7 cellular contexts compared by ENCODE assay signal in the genomic region with DNA sequence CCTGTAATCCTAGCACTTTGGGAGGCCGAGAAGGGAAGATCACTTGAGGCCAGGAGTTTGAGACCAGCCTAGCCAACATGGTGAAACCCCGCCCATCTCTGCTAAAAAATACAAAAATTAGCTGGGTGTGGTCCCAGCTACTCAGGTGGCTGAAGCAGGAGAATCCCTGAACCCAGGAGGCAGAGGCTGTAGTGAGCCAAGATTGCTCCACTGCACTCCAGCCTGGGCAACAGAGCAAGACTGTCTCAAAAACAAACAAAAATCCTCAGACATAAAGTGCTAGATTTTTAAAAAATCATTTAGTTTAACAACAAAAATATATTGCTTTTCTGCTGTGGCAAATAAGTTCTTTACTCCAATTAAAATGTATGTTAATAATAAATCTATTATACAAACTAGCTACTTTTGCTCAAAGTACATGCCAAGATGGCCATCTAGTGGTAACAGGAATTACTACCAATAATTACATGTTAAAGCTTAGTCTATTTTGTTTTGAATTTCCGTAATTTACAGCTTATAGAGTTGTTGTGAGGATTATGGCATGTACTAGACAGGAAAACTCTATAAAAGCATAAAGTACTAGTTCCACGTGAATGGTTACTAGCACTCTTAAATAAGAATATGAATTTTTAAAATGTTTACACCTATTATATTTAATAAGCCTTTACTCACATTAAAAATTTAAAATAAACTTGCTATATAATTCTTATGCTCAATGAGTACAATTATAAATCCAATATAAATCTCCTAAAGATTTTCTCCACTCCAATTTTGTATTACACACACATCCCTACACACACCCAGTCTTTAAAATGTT.
DNase-seq lines count a peak whose midpoint lies in the region; ATAC-seq and TF ChIP-seq lines count a peak whose summit lies in the region.

No MANE protein-coding gene starts in this region.

- H2AFZ ChIP-seq in parathyroid adenoma = no peak overlapping the region

- peaks cover 2% of the 10 kb centered on the region for H3K79me2 ChIP-seq in parathyroid adenoma

- no peak overlapping the region for H3K4me3 ChIP-seq in parathyroid adenoma (ENCODE audit: low read depth, low read length)

- peak; percentile 56 for TF ChIP-seq CTCF in parathyroid adenoma (IDR thresholded peaks at IDR 0.05)

- H3K4me1 ChIP-seq in parathyroid adenoma = no peaks in the 10 kb centered on the region

- no peak for TF ChIP-seq POLR2A in erythroblast (IDR thresholded peaks at IDR 0.05; ENCODE audit: low read length)

- H3K36me3 ChIP-seq in parathyroid adenoma (ENCODE audit: control insufficient read depth, insufficient read depth, low read length) = no peaks in the 10 kb centered on the region

- ATAC-seq in HG03108 (IDR thresholded peaks at IDR 0.05; ENCODE audit: unreplicated experiment) = no peak

- no peaks in the 10 kb centered on the region for H3K9me3 ChIP-seq in parathyroid adenoma (ENCODE audit: control insufficient read depth, low read length)

- no peaks in the 10 kb centered on the region for H3K27me3 ChIP-seq in parathyroid adenoma (ENCODE audit: control insufficient read depth, insufficient read depth, low read length)

- no peak overlapping the region for H3K27ac ChIP-seq in parathyroid adenoma

- no peak overlapping the region for H3K9ac ChIP-seq in parathyroid adenoma

- H3K4me2 ChIP-seq in parathyroid adenoma (ENCODE audit: low read length) = no peak overlapping the region

- DNase-seq in GM03348 (ENCODE audit: low spot score) (peak; percentile 61), HuH-7.5 (ENCODE audit: low spot score) (peak; percentile 16), SHP77 treated with DMSO at 0.1 percent for 48 hours (lab: John Stamatoyannopoulos, UW) (peak; percentile 19), erythroblast (lab: John Stamatoyannopoulos, UW) (peak; percentile 56 to 68), HK-2 (ENCODE audit: unreplicated experiment) (no peak)
